16 cellular contexts compared by ENCODE assay signal in genomic region chr1:107788189-107788588, GRCh38.
A peak's percentile ranks its signal among the peaks of the same experiment; 100 is the strongest.
DNase-seq lines count a peak whose midpoint lies in the region; ATAC-seq, FAIRE-seq and TF ChIP-seq lines count a peak whose summit lies in the region.
"Had no signal": no experiment of that assay in that cellular context is flagged by ENCODE, and none has a peak within 500 bp of the region (broad histone marks: within the 10 kb centered on the region; RNA-seq: fewer than 3 reads in every experiment).

No MANE protein-coding gene starts in this region.

- no peaks in the 10 kb centered on the region for H3K9me3 ChIP-seq in CD4-positive, alpha-beta memory T cell (ENCODE audit: control insufficient read depth in 1 of 2, low read length in 2 of 2)
- H3K9me3 ChIP-seq: BE2C, SJSA1 had no signal

- no peaks in the 10 kb centered on the region for H3K27me3 ChIP-seq in ACC112 (ENCODE audit: insufficient read depth, low read length)
- H3K27me3 ChIP-seq in CD4-positive, alpha-beta memory T cell (ENCODE audit: insufficient read depth, low read length): no peaks in the 10 kb centered on the region
- H3K27me3 ChIP-seq: SJSA1 had no signal

- H3K79me2 ChIP-seq in ACC112 (ENCODE audit: control insufficient read depth, insufficient read depth, low read length, unreplicated experiment): no peaks in the 10 kb centered on the region

- peaks cover 33 to 57% (median 39%) of the 10 kb centered on the region in 4 donors for H3K4me1 Mint-ChIP-seq in CD4-positive, alpha-beta memory T cell
- H3K4me1 Mint-ChIP-seq in activated B cell treated with CpG ODN at 0.5 μM for 24 hours (peaks cover 82% of the 10 kb centered on the region), memory B cell (peaks cover 48% of the 10 kb centered on the region)
- H3K4me1 Mint-ChIP-seq: nephron progenitor cell had no signal

- H3K36me3 ChIP-seq in ACC112 (ENCODE audit: insufficient read depth, low read length): no peaks in the 10 kb centered on the region
- no peaks in the 10 kb centered on the region for H3K36me3 ChIP-seq in CD4-positive, alpha-beta memory T cell (ENCODE audit: insufficient read depth, low read length)
- H3K36me3 ChIP-seq: BE2C, SJSA1 had no signal

- H3K4me3 ChIP-seq in ACC112 (ENCODE audit: low read depth, low read length): peak overlapping the region; percentile 59
- no peak overlapping the region for H3K4me3 ChIP-seq in CD4-positive, alpha-beta memory T cell (ENCODE audit: low read length in 2 of 2)
- H3K4me3 ChIP-seq: SJSA1 had no signal

- no peak for FAIRE-seq in GM12891 (lab: Jason Lieb, UNC)
- FAIRE-seq: TTC549 had no signal

- H2AFZ ChIP-seq in ACC112 (ENCODE audit: low read length, unreplicated experiment): no peak overlapping the region

- CTCF ChIA-PET in CD4-positive, alpha-beta memory T cell (lab: Charles Lee; ENCODE audit: partially characterized antibody): interaction anchor here (1.0 to 21.8 kb wide), 3 partner anchors 24 to 336 kb away, joined by 3 to 614 read pairs (median 7); no protein-coding TSS in a partner anchor
- CTCF ChIA-PET in activated B cell treated with CpG ODN at 0.5 μM for 24 hours (lab: Charles Lee): interaction anchor here (1.4 to 13.9 kb wide), 3 partner anchors 139 to 339 kb away, joined by 4 to 488 read pairs (median 77); partner anchors contain the start of gene VAV3

- TF ChIP-seq POLR2A in GM12891 (IDR thresholded peaks at IDR 0.05; ENCODE audit: low read depth, low read length): no peak

- H3K36me3 Mint-ChIP-seq in CD4-positive, alpha-beta memory T cell: no peaks in the 10 kb centered on the region
- H3K36me3 Mint-ChIP-seq in activated B cell treated with CpG ODN at 0.5 μM for 24 hours (ENCODE audit: low read depth): no peaks in the 10 kb centered on the region
- H3K36me3 Mint-ChIP-seq in memory B cell: no peaks in the 10 kb centered on the region

- POLR2A ChIA-PET in CD4-positive, alpha-beta memory T cell (lab: Charles Lee; ENCODE audit: partially characterized antibody): no interaction called here
- POLR2A ChIA-PET in activated B cell treated with CpG ODN at 0.5 μM for 24 hours (lab: Charles Lee): interaction anchor here (1.2 to 3.4 kb wide), 3 partner anchors 175 to 177 kb away, joined by 4 to 19 read pairs (median 7); partner anchors contain the start of gene VAV3

- no peak overlapping the region for H3K27ac ChIP-seq in ACC112 (ENCODE audit: low read depth, low read length)
- H3K27ac ChIP-seq in CD4-positive, alpha-beta memory T cell (ENCODE audit: low read depth, low read length): no peak overlapping the region
- H3K27ac ChIP-seq: KMS-11, SJSA1 had no signal

- ATAC-seq in activated B cell treated with CpG ODN at 0.5 μM for 24 hours (ENCODE audit: low read depth) (no peak), memory B cell (ENCODE audit: low read depth) (no peak), GM19395 (IDR thresholded peaks at IDR 0.05; ENCODE audit: unreplicated experiment) (no peak)
- ATAC-seq: left lobe of liver had no signal

- intact Hi-C loops in CD4-positive, alpha-beta memory T cell (cut with micrococcal nuclease): loop anchor here (10.0 kb wide), 2 partner anchors 407 to 857 kb away; no protein-coding TSS in a partner anchor
- intact Hi-C loops in activated B cell treated with CpG ODN at 0.5 μM for 24 hours (cut with micrococcal nuclease): no loop called here

- H3K27ac Mint-ChIP-seq in CD4-positive, alpha-beta memory T cell: peak overlapping the region; percentile 68 to 94 (median 85)
- H3K27ac Mint-ChIP-seq in activated B cell treated with CpG ODN at 0.5 μM for 24 hours (peak overlapping the region; percentile 68), memory B cell (peak overlapping the region; percentile 71)
- H3K27ac Mint-ChIP-seq: nephron progenitor cell had no signal

- no peaks in the 10 kb centered on the region for H3K27me3 Mint-ChIP-seq in CD4-positive, alpha-beta memory T cell
- H3K27me3 Mint-ChIP-seq in activated B cell treated with CpG ODN at 0.5 μM for 24 hours: no peaks in the 10 kb centered on the region
- H3K27me3 Mint-ChIP-seq in memory B cell: no peaks in the 10 kb centered on the region

- no peak for TF ChIP-seq CTCF in activated B cell treated with CpG ODN at 0.5 μM for 24 hours (IDR thresholded peaks at IDR 0.05)

- no peaks in the 10 kb centered on the region for H3K9me3 Mint-ChIP-seq in CD4-positive, alpha-beta memory T cell
- H3K9me3 Mint-ChIP-seq in activated B cell treated with CpG ODN at 0.5 μM for 24 hours (no peaks in the 10 kb centered on the region), memory B cell (no peaks in the 10 kb centered on the region)
- H3K9me3 Mint-ChIP-seq: nephron progenitor cell had no signal

- no peak for DNase-seq in CD4-positive, alpha-beta memory T cell
- DNase-seq in activated B cell treated with CpG ODN at 0.5 μM for 24 hours (no peak), memory B cell (ENCODE audit: low spot score in 2 of 2) (no peak), RPMI8226 (no peak), NCI-H1092 (lab: John Stamatoyannopoulos, UW) (no peak), GM12891 (ENCODE audit: insufficient read length, low spot score) (no peak)
- DNase-seq: BE2C; DMS79 treated with DMSO at 0.1 percent for 48 hours; nephron progenitor cell; stimulated activated CD4-positive, alpha-beta T cell treated with anti-CD3 and anti-CD28 coated beads, Interleukin-15, amount 100 ng/mL, for 24 hours had no signal

- H3K4me3 Mint-ChIP-seq in CD4-positive, alpha-beta memory T cell: peak overlapping the region in 3 of 8 donors; percentile 19 to 46 (median 27)
- H3K4me3 Mint-ChIP-seq in activated B cell treated with CpG ODN at 0.5 μM for 24 hours (peak overlapping the region; percentile 39), memory B cell (peak overlapping the region; percentile 8)
- H3K4me3 Mint-ChIP-seq: nephron progenitor cell had no signal

- no peaks in the 10 kb centered on the region for H3K4me1 ChIP-seq in ACC112 (ENCODE audit: control insufficient read depth, insufficient read depth, low read length, unreplicated experiment)
- H3K4me1 ChIP-seq in CD4-positive, alpha-beta memory T cell (ENCODE audit: insufficient read depth, low read length): peaks cover 44% of the 10 kb centered on the region
- H3K4me1 ChIP-seq: BE2C, SJSA1 had no signal

TF ChIP-seq in GM12891, 5 proteins besides CTCF, POLR2A, EP300 and RAD21:
- TF ChIP-seq POLR2AphosphoS5 (IDR thresholded peaks at IDR 0.05; ENCODE audit: low read depth, low read length) (no peak), TAF1 (IDR thresholded peaks at IDR 0.05; ENCODE audit: low read depth, low read length) (no peak)
TF ChIP-seq in GM12891: peak in this region for 0.
